Comparison of ENCODE assay signal across 19 cellular contexts in the genomic region with DNA sequence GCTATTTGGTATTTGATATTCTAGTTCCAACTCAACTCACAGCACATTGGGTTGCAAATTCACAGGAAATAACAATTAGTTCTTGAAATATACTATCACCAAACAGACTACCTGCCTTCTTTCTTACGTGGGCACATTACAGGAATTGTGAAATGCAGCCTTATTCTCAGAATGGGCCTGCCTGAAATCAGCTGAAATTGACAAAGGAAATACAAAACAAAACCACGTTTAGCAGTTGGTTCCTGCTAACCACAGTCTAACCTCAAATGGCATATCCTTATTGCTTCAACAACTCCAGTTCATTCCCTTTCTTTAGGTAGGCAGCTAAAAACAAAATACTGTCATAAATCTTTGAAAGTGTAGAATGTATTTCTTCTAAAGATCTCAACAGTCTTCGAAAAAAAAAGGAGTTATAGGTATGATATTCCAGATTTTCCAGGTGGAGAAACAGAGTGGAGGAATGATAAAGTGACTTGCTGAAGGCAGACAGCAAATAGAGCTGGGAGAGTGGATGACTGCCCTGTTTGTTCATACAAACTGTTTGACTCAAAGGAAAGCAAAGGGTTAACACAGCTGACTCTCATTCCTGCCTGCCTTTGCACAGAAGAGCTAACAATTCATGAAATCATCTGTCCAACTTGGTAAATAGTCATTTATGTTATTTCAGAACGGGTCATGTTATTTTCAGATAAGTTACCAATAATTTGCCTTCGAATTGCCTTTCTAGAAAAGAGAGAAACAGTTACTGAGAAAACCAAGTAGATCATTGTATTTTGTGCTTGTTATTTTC. TPM values are rescaled to one million over a fixed set of nuclear protein-coding genes. Genes with fewer than 3 reads are reported as not detected.
A peak's percentile ranks its signal among the peaks of the same experiment; 100 is the strongest.
DNase-seq lines count a peak whose midpoint lies in the region; ATAC-seq and TF ChIP-seq lines count a peak whose summit lies in the region.
"Had no signal": no experiment of that assay in that cellular context is flagged by ENCODE, and none has a peak within 500 bp of the region (broad histone marks: within the 10 kb centered on the region; RNA-seq: fewer than 3 reads in every experiment).

No MANE protein-coding gene starts in this region.

- H3K23ac ChIP-seq in H9 (ENCODE audit: insufficient read length, low read depth, low read length) = no peak overlapping the region

- H4K8ac ChIP-seq in H9 (replicated peaks; ENCODE audit: insufficient read length, low read depth, low read length) = no peak overlapping the region

- H3K23me2 ChIP-seq in H9 (ENCODE audit: insufficient read length, low read depth, low read length, poor library complexity, severe bottlenecking) = peaks cover 4% of the 10 kb centered on the region

- H3K9me2 ChIP-seq in MM.1S (replicated peaks; ENCODE audit: insufficient read depth, low read length) = no peaks in the 10 kb centered on the region

- peak overlapping the region in 1 of 2 donors; percentile 97 for H3K4me3 Mint-ChIP-seq in activated T-cell treated with anti-CD3 and anti-CD28 coated beads, Interleukin-2, amount 50 U/mL, for 72 hours
- no peak overlapping the region for H3K4me3 Mint-ChIP-seq in activated CD8-positive, alpha-beta memory T cell treated with anti-CD3 and anti-CD28 coated beads, Interleukin-2, amount 10 ng/mL, durations not matched to agents 7 days and 5 days
- no peak overlapping the region for H3K4me3 Mint-ChIP-seq in H9

- WGBS in smooth muscle cell (ENCODE audit: low lambda C conversion rate) = 51% methylated on average over 5 of the region's 5 CpGs
- WGBS in H9 (ENCODE audit: extremely low coverage, insufficient read length, low lambda C conversion rate) = no CpG with 5 or more reads among the region's 5 CpGs

- peaks cover 48% of the 10 kb centered on the region for H3K27me3 Mint-ChIP-seq in activated T-cell treated with anti-CD3 and anti-CD28 coated beads, Interleukin-2, amount 50 U/mL, for 72 hours (ENCODE audit: low read depth)
- peaks cover 45% of the 10 kb centered on the region for H3K27me3 Mint-ChIP-seq in activated CD8-positive, alpha-beta memory T cell treated with anti-CD3 and anti-CD28 coated beads, Interleukin-2, amount 10 ng/mL, durations not matched to agents 7 days and 5 days
- H3K27me3 Mint-ChIP-seq in H9 (ENCODE audit: low read depth) = peaks cover 40% of the 10 kb centered on the region

- H2AFZ ChIP-seq in MM.1S (ENCODE audit: low read length) = no peak overlapping the region
- no peak overlapping the region for H2AFZ ChIP-seq in smooth muscle cell (ENCODE audit: low read depth)
- no peak overlapping the region for H2AFZ ChIP-seq in H9 (ENCODE audit: low read length)

- H2BK15ac ChIP-seq in H9 (ENCODE audit: low read depth, low read length) = no peak overlapping the region

- H3K4me1 ChIP-seq in MM.1S (ENCODE audit: low read length) (peaks cover 19% of the 10 kb centered on the region), smooth muscle cell (ENCODE audit: low read depth) (peaks cover 13% of the 10 kb centered on the region), H9 (ENCODE audit: insufficient read depth, low read length) (peaks cover 4% of the 10 kb centered on the region; the same call in 1 of the 2 replicates)
- H3K4me1 ChIP-seq: lower lobe of right lung had no signal

- no peak overlapping the region for H3K14ac ChIP-seq in H9 (ENCODE audit: insufficient read depth, low read length)

- no peak overlapping the region for H2BK5ac ChIP-seq in H9 (ENCODE audit: insufficient read length, low read length)

- H3K4me3 ChIP-seq in MM.1S (ENCODE audit: low read length) (no peak overlapping the region), smooth muscle cell (no peak overlapping the region)
- H3K4me3 ChIP-seq: body of pancreas, GM12878, lower lobe of right lung had no signal

- H3K9ac ChIP-seq in MM.1S (ENCODE audit: low read length) (no peak overlapping the region), smooth muscle cell (ENCODE audit: low read depth) (no peak overlapping the region), H9 (ENCODE audit: extremely low read depth, insufficient read length, low read length) (no peak overlapping the region)

- H4K91ac ChIP-seq in H9 (ENCODE audit: insufficient read length, low read depth, low read length) = no peak overlapping the region

- H3K27me3 ChIP-seq in MM.1S (replicated peaks; ENCODE audit: insufficient read depth, low read length) (no peaks in the 10 kb centered on the region), smooth muscle cell (ENCODE audit: low read depth) (no peaks in the 10 kb centered on the region), H9 (ENCODE audit: insufficient read depth, low read length) (no peaks in the 10 kb centered on the region; the same call in 1 of the 2 replicates)
- H3K27me3 ChIP-seq: body of pancreas had no signal

- CTCF ChIA-PET in activated CD8-positive, alpha-beta memory T cell treated with anti-CD3 and anti-CD28 coated beads, Interleukin-2, amount 10 ng/mL, durations not matched to agents 7 days and 5 days (lab: Charles Lee) = no interaction called here

- H3T11ph ChIP-seq in H9 (ENCODE audit: low read length) = no peak overlapping the region

- peaks cover 20% of the 10 kb centered on the region for H3K4me1 Mint-ChIP-seq in activated T-cell treated with anti-CD3 and anti-CD28 coated beads, Interleukin-2, amount 50 U/mL, for 72 hours (ENCODE audit: low read depth)
- peaks cover 28% of the 10 kb centered on the region for H3K4me1 Mint-ChIP-seq in activated CD8-positive, alpha-beta memory T cell treated with anti-CD3 and anti-CD28 coated beads, Interleukin-2, amount 10 ng/mL, durations not matched to agents 7 days and 5 days
- H3K4me1 Mint-ChIP-seq in H9 = peaks cover 38 to 47% of the 10 kb centered on the region in 2 experiments

- H3K27ac ChIP-seq in MM.1S (ENCODE audit: low read length) (no peak overlapping the region), smooth muscle cell (ENCODE audit: low read depth) (no peak overlapping the region), H9 (ENCODE audit: insufficient read length, low read depth, low read length) (no peak overlapping the region)
- H3K27ac ChIP-seq: body of pancreas, epithelial cell of prostate, lower lobe of right lung had no signal

- peak in 1 of 2 donors; percentile 25 for ATAC-seq in activated T-cell treated with anti-CD3 and anti-CD28 coated beads, Interleukin-2, amount 50 U/mL, for 72 hours (replicated peaks in 1 of 2)
- ATAC-seq in activated CD8-positive, alpha-beta memory T cell treated with anti-CD3 and anti-CD28 coated beads, Interleukin-2, amount 10 ng/mL, durations not matched to agents 7 days and 5 days = no peak
- ATAC-seq: body of pancreas, GM12878, lower lobe of right lung had no signal

- H3F3A ChIP-seq in MM.1S (ENCODE audit: insufficient read depth, low read length) (peaks cover 13% of the 10 kb centered on the region), smooth muscle cell (ENCODE audit: low read depth) (no peaks in the 10 kb centered on the region)

- H4K20me1 ChIP-seq in MM.1S (ENCODE audit: insufficient read depth, low read length) (no peaks in the 10 kb centered on the region), smooth muscle cell (ENCODE audit: low read depth) (no peaks in the 10 kb centered on the region), H9 (ENCODE audit: control insufficient read depth, insufficient read depth, insufficient read length) (no peaks in the 10 kb centered on the region)

- H3K18ac ChIP-seq in H9 (ENCODE audit: insufficient read length, low read depth, low read length) = no peak overlapping the region

- H2BK120ac ChIP-seq in H9 (ENCODE audit: low read depth, low read length, poor library complexity, severe bottlenecking) = no peak overlapping the region

- H3K36me3 ChIP-seq in MM.1S (replicated peaks; ENCODE audit: insufficient read depth, low read length) (no peaks in the 10 kb centered on the region), smooth muscle cell (ENCODE audit: low read depth) (no peaks in the 10 kb centered on the region)
- H3K36me3 ChIP-seq: lower lobe of right lung had no signal

- H3K79me1 ChIP-seq in H9 (ENCODE audit: insufficient read depth, low read depth, low read length, poor library complexity, severe bottlenecking) = no peaks in the 10 kb centered on the region

- TF ChIP-seq CTCF in MM.1S (IDR thresholded peaks at IDR 0.05; ENCODE audit: low read length) = no peak
- no peak for TF ChIP-seq CTCF in smooth muscle cell (IDR thresholded peaks at IDR 0.05; ENCODE audit: borderline replicate concordance, insufficient read depth, poor library complexity, severe bottlenecking)
- no peak for TF ChIP-seq CTCF in H9 (conservative IDR thresholded peaks at IDR 0.05)

- no peak overlapping the region for H3K4ac ChIP-seq in H9 (ENCODE audit: low read depth, low read length)

- H3K36me3 Mint-ChIP-seq in activated T-cell treated with anti-CD3 and anti-CD28 coated beads, Interleukin-2, amount 50 U/mL, for 72 hours (ENCODE audit: insufficient read depth in 2 of 2) = no peaks in the 10 kb centered on the region
- H3K36me3 Mint-ChIP-seq in activated CD8-positive, alpha-beta memory T cell treated with anti-CD3 and anti-CD28 coated beads, Interleukin-2, amount 10 ng/mL, durations not matched to agents 7 days and 5 days = no peaks in the 10 kb centered on the region
- no peaks in the 10 kb centered on the region for H3K36me3 Mint-ChIP-seq in H9 (ENCODE audit: insufficient read depth in 1 of 3, low read depth in 3 of 3)

- H3K9me3 ChIP-seq in MM.1S (replicated peaks; ENCODE audit: insufficient read depth, low read length) (no peaks in the 10 kb centered on the region), smooth muscle cell (replicated peaks; ENCODE audit: low read depth) (no peaks in the 10 kb centered on the region), H9 (ENCODE audit: control insufficient read depth, low read depth, low read length) (no peaks in the 10 kb centered on the region)
- H3K9me3 ChIP-seq: body of pancreas, lower lobe of right lung had no signal

- no peaks in the 10 kb centered on the region for H3K9me3 Mint-ChIP-seq in activated T-cell treated with anti-CD3 and anti-CD28 coated beads, Interleukin-2, amount 50 U/mL, for 72 hours
- no peaks in the 10 kb centered on the region for H3K9me3 Mint-ChIP-seq in activated CD8-positive, alpha-beta memory T cell treated with anti-CD3 and anti-CD28 coated beads, Interleukin-2, amount 10 ng/mL, durations not matched to agents 7 days and 5 days (ENCODE audit: low read depth)
- no peaks in the 10 kb centered on the region for H3K9me3 Mint-ChIP-seq in H9

- H3K56ac ChIP-seq in H9 (ENCODE audit: insufficient read length, low read depth, low read length) = no peak overlapping the region

- no peaks in the 10 kb centered on the region for H3K79me2 ChIP-seq in MM.1S (ENCODE audit: low read length)
- peaks cover 6% of the 10 kb centered on the region for H3K79me2 ChIP-seq in smooth muscle cell (ENCODE audit: low read depth)
- no peaks in the 10 kb centered on the region for H3K79me2 ChIP-seq in H9 (ENCODE audit: insufficient read depth, low read length)

- peak overlapping the region; percentile 45 for H3K27ac Mint-ChIP-seq in activated T-cell treated with anti-CD3 and anti-CD28 coated beads, Interleukin-2, amount 50 U/mL, for 72 hours
- no peak overlapping the region for H3K27ac Mint-ChIP-seq in activated CD8-positive, alpha-beta memory T cell treated with anti-CD3 and anti-CD28 coated beads, Interleukin-2, amount 10 ng/mL, durations not matched to agents 7 days and 5 days
- no peak overlapping the region for H3K27ac Mint-ChIP-seq in H9

- no peak overlapping the region for H4K5ac ChIP-seq in H9 (ENCODE audit: insufficient read length, low read depth, low read length)

- H2AK5ac ChIP-seq in H9 (ENCODE audit: insufficient read length, low read length) = no peak overlapping the region

- H2BK20ac ChIP-seq in H9 (ENCODE audit: low read depth, low read length, poor library complexity, severe bottlenecking) = no peak overlapping the region

- DNase-seq in activated T-cell treated with anti-CD3 and anti-CD28 coated beads, Interleukin-2, amount 50 U/mL, for 72 hours = peak in 1 of 2 donors; percentile 4
- DNase-seq in activated T-cell treated with anti-CD3 and anti-CD28 coated beads, Interleukin-2, amount 50 U/mL, for 48 hours = no peak
- DNase-seq in MM.1S (peak; percentile 46), smooth muscle cell (lab: John Stamatoyannopoulos, UW; ENCODE audit: unreplicated experiment) (no peak), NCI-H1417 (lab: John Stamatoyannopoulos, UW) (no peak), H9 (no peak)
- DNase-seq in central memory CD4-positive, alpha-beta T cell = peak; percentile 27
- DNase-seq in activated CD8-positive, alpha-beta memory T cell treated with anti-CD3 and anti-CD28 coated beads, Interleukin-2, amount 10 ng/mL, durations not matched to agents 7 days and 5 days = no peak
- DNase-seq: activated CD4-positive, alpha-beta T cell treated with anti-CD3 and anti-CD28 coated beads, Interleukin-2, amount 50 U/mL, for 48 hours; body of pancreas; cortex of kidney; Kasumi-1; lower lobe of right lung; NCI-H146; NCI-H345; SIG-M5 had no signal

- H3K4me2 ChIP-seq in MM.1S (ENCODE audit: low read depth, low read length) = peak overlapping the region; percentile 22; the same call in 1 of the 2 replicates
- peak overlapping the region; percentile 88 for H3K4me2 ChIP-seq in smooth muscle cell
- no peak overlapping the region for H3K4me2 ChIP-seq in H9 (ENCODE audit: insufficient read depth, insufficient read length, low read length)

- no peak overlapping the region for H2BK12ac ChIP-seq in H9 (ENCODE audit: insufficient read length, low read depth, low read length)

RNA-seq across cellular contexts. Expression of a gene that starts 1.6 kb away (rescaled TPM):
- 1 to 10 TPM in 1 of 2 donors, not detected in 1; 1.4 TPM for total RNA-seq in activated T-cell treated with anti-CD3 and anti-CD28 coated beads, Interleukin-2, amount 50 U/mL, for 72 hours
- total RNA-seq in smooth muscle cell (8.0 and 9.1 TPM in 2 replicates), H9 (2021) (not detected in 2 replicates)
- polyA plus RNA-seq in smooth muscle cell = 14.1 and 15.1 TPM in 2 replicates
- total RNA-seq in activated CD8-positive, alpha-beta memory T cell treated with anti-CD3 and anti-CD28 coated beads, Interleukin-2, amount 10 ng/mL, durations not matched to agents 7 days and 5 days = under 1 TPM in 1 of 2 experiments, not detected in 1; 0.05 TPM
- total RNA-seq: GM12878, H1 had no signal
- polyA plus RNA-seq: GM12878 had no signal

Comparison
In these comparisons a context has a peak if more than half of its experiments do, and no peak if none do; other contexts are left out.
1. DNase-seq: peak in MM.1S (single experiment) and central memory CD4-positive, alpha-beta T cell (single experiment); none in activated T-cell treated with anti-CD3 and anti-CD28 coated beads, Interleukin-2, amount 50 U/mL, for 48 hours (0 of 2), smooth muscle cell (single experiment), NCI-H1417 (0 of 3), activated CD8-positive, alpha-beta memory T cell treated with anti-CD3 and anti-CD28 coated beads, Interleukin-2, amount 10 ng/mL, durations not matched to agents 7 days and 5 days (single experiment) and H9 (single experiment).